ENCODE assay signal across 16 cellular contexts in genomic region chr3:54709785-54710184, GRCh38.
DNase-seq lines count a peak whose midpoint lies in the region; ATAC-seq, FAIRE-seq and TF ChIP-seq lines count a peak whose summit lies in the region.
"Had no signal": no experiment of that assay in that cellular context is flagged by ENCODE, and none has a peak within 500 bp of the region (broad histone marks: within the 10 kb centered on the region; RNA-seq: fewer than 3 reads in every experiment).

No MANE protein-coding gene starts in this region.

- peak overlapping the region; percentile 3; the same call in 1 of the 2 replicates for H3K27ac Mint-ChIP-seq in WTC11
- H3K27ac Mint-ChIP-seq: CD4-positive, alpha-beta memory T cell had no signal

- H3K27ac ChIP-seq in iPS-20b (ENCODE audit: low read length), result peak overlapping the region; percentile 43

- no peak for TF ChIP-seq CTCF in WTC11 (IDR thresholded peaks at IDR 0.05)

- DNase-seq in HAP-1 (ENCODE audit: low spot score in 2 of 2) (peak; percentile 36 to 75), WTC11 (ENCODE audit: low spot score) (no peak), urothelium cell line (ENCODE audit: low spot score) (no peak), head of caudate nucleus (no peak)
- DNase-seq: C1 segment of cervical spinal cord; Calu3; CD4-positive, alpha-beta memory T cell; COR-L47; DMS53; DMS79 treated with DMSO at 0.1 percent for 48 hours; GF-D8; HCEC 1CT had no signal

- ATAC-seq in WTC11 (peak; percentile 55), GM21423 (IDR thresholded peaks at IDR 0.05; ENCODE audit: unreplicated experiment) (no peak)

- H3K27me3 ChIP-seq in HAP-1 (ENCODE audit: low read depth) (no peaks in the 10 kb centered on the region), iPS-20b (ENCODE audit: insufficient read depth, low read length) (no peaks in the 10 kb centered on the region)

- peaks cover 62% of the 10 kb centered on the region for H3K4me1 Mint-ChIP-seq in WTC11
- H3K4me1 Mint-ChIP-seq: CD4-positive, alpha-beta memory T cell had no signal

- H3K36me3 Mint-ChIP-seq in WTC11, result peaks cover 4% of the 10 kb centered on the region
- H3K36me3 Mint-ChIP-seq: CD4-positive, alpha-beta memory T cell had no signal

- H3K9me3 Mint-ChIP-seq in WTC11, result peaks cover 12% of the 10 kb centered on the region

- H3K4me3 ChIP-seq in HAP-1, result no peak overlapping the region
- H3K4me3 ChIP-seq in iPS-20b (ENCODE audit: low read length), result peak overlapping the region; percentile 40

- in situ Hi-C loops in HAP-1 (cut with MboI; ENCODE audit: low sequenced_read_pairs), result no loop called here

- POLR2A ChIA-PET in WTC11 (lab: Charles Lee), result no interaction called here

- H3K36me3 ChIP-seq in HAP-1 (replicated peaks) (no peaks in the 10 kb centered on the region), iPS-20b (ENCODE audit: insufficient read depth, low read depth, low read length) (no peaks in the 10 kb centered on the region)

- H3K4me1 ChIP-seq in HAP-1, result peaks cover 51% of the 10 kb centered on the region
- peaks cover 21% of the 10 kb centered on the region; the same call in 1 of the 2 replicates for H3K4me1 ChIP-seq in iPS-20b (ENCODE audit: insufficient read depth, low read length)

- CTCF ChIA-PET in WTC11 (lab: Charles Lee), result no interaction called here

- peak overlapping the region; percentile 23; the same call in 1 of the 2 replicates for H3K9ac ChIP-seq in iPS-20b (ENCODE audit: low read depth, low read length)

- no peak for FAIRE-seq in urothelium cell line (lab: Jason Lieb, UNC)
- FAIRE-seq: GM12891, GM18507 had no signal

- H3K4me3 Mint-ChIP-seq in WTC11, result no peak overlapping the region
- H3K4me3 Mint-ChIP-seq: CD4-positive, alpha-beta memory T cell had no signal

- H3K9me3 ChIP-seq in HAP-1 (no peaks in the 10 kb centered on the region), iPS-20b (ENCODE audit: insufficient read depth, low read depth, low read length) (no peaks in the 10 kb centered on the region)

- no peaks in the 10 kb centered on the region for H3K27me3 Mint-ChIP-seq in WTC11 (ENCODE audit: low read depth)
- H3K27me3 Mint-ChIP-seq: CD4-positive, alpha-beta memory T cell had no signal

- intact Hi-C loops in head of caudate nucleus (cut with DNase I), result no loop called here

TF ChIP-seq in WTC11, 78 proteins besides CTCF, POLR2A, EP300 and RAD21:
- TF ChIP-seq ZNF512 (CRISPR knock-in tag; IDR thresholded peaks at IDR 0.05; ENCODE audit: borderline replicate concordance) (no peak), ZBTB21 (CRISPR knock-in tag; IDR thresholded peaks at IDR 0.05; ENCODE audit: borderline replicate concordance) (no peak), ZNF281 (CRISPR knock-in tag; IDR thresholded peaks at IDR 0.05) (no peak), USF2 (CRISPR knock-in tag; IDR thresholded peaks at IDR 0.05) (no peak), ZNF232 (CRISPR knock-in tag; IDR thresholded peaks at IDR 0.05) (no peak), E2F4 (CRISPR knock-in tag; IDR thresholded peaks at IDR 0.05; ENCODE audit: borderline replicate concordance, low read depth) (no peak), MLX (CRISPR knock-in tag; IDR thresholded peaks at IDR 0.05) (no peak), E2F5 (CRISPR knock-in tag; IDR thresholded peaks at IDR 0.05) (no peak), ATF2 (CRISPR knock-in tag; IDR thresholded peaks at IDR 0.05; ENCODE audit: borderline replicate concordance, low read depth) (no peak), RELA (CRISPR knock-in tag; IDR thresholded peaks at IDR 0.05; ENCODE audit: borderline replicate concordance) (no peak)

Comparison
In these comparisons a context has a peak if more than half of its experiments do, and no peak if none do; other contexts are left out.
1. DNase-seq: peak in HAP-1 (2 of 2); none in WTC11 (single experiment), urothelium cell line (single experiment) and head of caudate nucleus (0 of 42).